ENCODE assay signal across 28 cellular contexts in the genomic region with DNA sequence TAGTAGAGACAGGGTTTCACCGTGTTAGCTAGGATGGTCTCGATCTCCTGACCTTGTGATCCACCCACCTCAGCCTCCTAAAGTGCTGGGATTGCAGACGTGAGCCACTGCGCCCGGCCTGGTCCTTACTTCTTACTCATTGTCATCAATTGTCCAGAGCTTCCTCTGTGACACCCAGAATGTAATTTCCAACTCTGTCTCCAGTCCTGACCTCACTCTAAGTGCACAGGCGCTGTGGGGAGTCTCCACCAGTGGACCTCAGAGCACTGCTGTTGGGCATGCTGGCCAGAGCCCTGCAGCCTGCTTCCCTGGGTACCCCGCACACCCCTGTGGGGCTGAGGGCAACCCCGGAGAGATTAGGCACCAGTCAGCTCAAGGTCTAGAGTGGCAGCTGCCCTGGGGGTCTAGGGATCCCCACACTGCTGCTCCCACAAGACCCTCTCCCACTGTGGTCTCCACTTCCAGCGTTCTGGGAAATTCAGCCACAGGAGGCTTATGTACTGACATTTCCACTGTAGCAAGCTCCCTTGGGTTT.
"Had no signal": no experiment of that assay in that cellular context is flagged by ENCODE, and none has a peak within 500 bp of the region (broad histone marks: within the 10 kb centered on the region; RNA-seq: fewer than 3 reads in every experiment).

No MANE protein-coding gene starts in this region.

- ATAC-seq: activated T-cell treated with anti-CD3 and anti-CD28 coated beads, Interleukin-2, amount 50 U/mL, for 72 hours; body of pancreas; esophagus mucosa; foreskin keratinocyte; gastrocnemius medialis had no signal

- H3K27me3 ChIP-seq: body of pancreas, colonic mucosa, foreskin keratinocyte, gastrocnemius medialis had no signal

- H3K27ac Mint-ChIP-seq: activated CD4-positive, alpha-beta memory T cell treated with anti-CD3 and anti-CD28 coated beads, Interleukin-2, amount 10 ng/mL, durations not matched to agents 7 days and 5 days; activated CD4-positive, alpha-beta T cell treated with anti-CD3 and anti-CD28 coated beads, Interleukin-2, amount 10 ng/mL, durations not matched to agents 7 days and 5 days; activated naive CD4-positive, alpha-beta T cell treated with anti-CD3 and anti-CD28 coated beads, Interleukin-2, amount 10 ng/mL, durations not matched to agents 7 days and 5 days; activated naive CD8-positive, alpha-beta T cell; activated T-cell treated with anti-CD3 and anti-CD28 coated beads, Interleukin-2, amount 50 U/mL, for 24 hours; activated T-cell treated with anti-CD3 and anti-CD28 coated beads, Interleukin-2, amount 50 U/mL, for 72 hours; endodermal cell; WTC11 had no signal

- H3K9me3 Mint-ChIP-seq: activated CD4-positive, alpha-beta memory T cell treated with anti-CD3 and anti-CD28 coated beads, Interleukin-2, amount 10 ng/mL, durations not matched to agents 7 days and 5 days; activated CD4-positive, alpha-beta T cell treated with anti-CD3 and anti-CD28 coated beads, Interleukin-2, amount 10 ng/mL, durations not matched to agents 7 days and 5 days; activated naive CD4-positive, alpha-beta T cell treated with anti-CD3 and anti-CD28 coated beads, Interleukin-2, amount 10 ng/mL, durations not matched to agents 7 days and 5 days; activated T-cell treated with anti-CD3 and anti-CD28 coated beads, Interleukin-2, amount 50 U/mL, for 24 hours; activated T-cell treated with anti-CD3 and anti-CD28 coated beads, Interleukin-2, amount 50 U/mL, for 72 hours had no signal

- H3K4me1 ChIP-seq: body of pancreas, colonic mucosa, foreskin keratinocyte, gastrocnemius medialis had no signal

- H3K36me3 Mint-ChIP-seq: activated naive CD4-positive, alpha-beta T cell treated with anti-CD3 and anti-CD28 coated beads, Interleukin-2, amount 10 ng/mL, durations not matched to agents 7 days and 5 days; activated naive CD8-positive, alpha-beta T cell had no signal

- H3K4me3 ChIP-seq: body of pancreas, colonic mucosa, gastrocnemius medialis had no signal

- H3K27ac ChIP-seq: body of pancreas, colonic mucosa, foreskin keratinocyte, gastrocnemius medialis, VCaP had no signal

- DNase-seq: activated CD4-positive, alpha-beta memory T cell treated with anti-CD3 and anti-CD28 coated beads, Interleukin-2, amount 10 ng/mL, durations not matched to agents 7 days and 5 days; activated CD4-positive, alpha-beta T cell treated with anti-CD3 and anti-CD28 coated beads for 1 hour; activated CD4-positive, alpha-beta T cell treated with anti-CD3 and anti-CD28 coated beads for 4 hours; activated CD4-positive, alpha-beta T cell treated with anti-CD3 and anti-CD28 coated beads, Interleukin-2, amount 10 ng/mL, durations not matched to agents 7 days and 5 days; activated CD4-positive, alpha-beta T cell treated with anti-CD3 and anti-CD28 coated beads, Interleukin-2, amount 50 U/mL, for 4 hours; activated CD8-positive, alpha-beta memory T cell treated with anti-CD3 and anti-CD28 coated beads, Interleukin-2, amount 50 U/mL, for 48 hours; activated gamma-delta T cell; activated naive CD4-positive, alpha-beta T cell; activated naive CD4-positive, alpha-beta T cell treated with anti-CD3 and anti-CD28 coated beads, Interleukin-2, amount 10 ng/mL, durations not matched to agents 7 days and 5 days; activated T-cell treated with anti-CD3 and anti-CD28 coated beads for 4 hours; activated T-cell treated with anti-CD3 and anti-CD28 coated beads, Interleukin-2, amount 50 U/mL, for 24 hours; activated T-cell treated with anti-CD3 and anti-CD28 coated beads, Interleukin-2, amount 50 U/mL, for 72 hours; amniotic stem cell; anterior cingulate cortex; body of pancreas; caudate nucleus; cerebellar nuclear complex; colonic mucosa; effector memory CD4-positive, alpha-beta T cell; foreskin keratinocyte; gastrocnemius medialis; glutamatergic neuron; T-helper 2 cell had no signal

- H3K36me3 ChIP-seq: colonic mucosa, gastrocnemius medialis had no signal

- H3K4me3 Mint-ChIP-seq: activated CD4-positive, alpha-beta memory T cell treated with anti-CD3 and anti-CD28 coated beads, Interleukin-2, amount 10 ng/mL, durations not matched to agents 7 days and 5 days; activated CD4-positive, alpha-beta T cell treated with anti-CD3 and anti-CD28 coated beads, Interleukin-2, amount 10 ng/mL, durations not matched to agents 7 days and 5 days; activated naive CD4-positive, alpha-beta T cell treated with anti-CD3 and anti-CD28 coated beads, Interleukin-2, amount 10 ng/mL, durations not matched to agents 7 days and 5 days; activated naive CD8-positive, alpha-beta T cell; activated T-cell treated with anti-CD3 and anti-CD28 coated beads, Interleukin-2, amount 50 U/mL, for 24 hours; activated T-cell treated with anti-CD3 and anti-CD28 coated beads, Interleukin-2, amount 50 U/mL, for 72 hours; endodermal cell; WTC11 had no signal

- H3K27me3 Mint-ChIP-seq: activated CD4-positive, alpha-beta memory T cell treated with anti-CD3 and anti-CD28 coated beads, Interleukin-2, amount 10 ng/mL, durations not matched to agents 7 days and 5 days; activated CD4-positive, alpha-beta T cell treated with anti-CD3 and anti-CD28 coated beads, Interleukin-2, amount 10 ng/mL, durations not matched to agents 7 days and 5 days; activated naive CD4-positive, alpha-beta T cell treated with anti-CD3 and anti-CD28 coated beads, Interleukin-2, amount 10 ng/mL, durations not matched to agents 7 days and 5 days had no signal

- H3K9me3 ChIP-seq: body of pancreas, colonic mucosa, gastrocnemius medialis had no signal

- H3K4me1 Mint-ChIP-seq: activated CD4-positive, alpha-beta memory T cell treated with anti-CD3 and anti-CD28 coated beads, Interleukin-2, amount 10 ng/mL, durations not matched to agents 7 days and 5 days; activated CD4-positive, alpha-beta T cell treated with anti-CD3 and anti-CD28 coated beads, Interleukin-2, amount 10 ng/mL, durations not matched to agents 7 days and 5 days; activated naive CD4-positive, alpha-beta T cell treated with anti-CD3 and anti-CD28 coated beads, Interleukin-2, amount 10 ng/mL, durations not matched to agents 7 days and 5 days; endodermal cell; WTC11 had no signal
